Comparison of ENCODE assay signal across 11 cellular contexts in the genomic region with DNA sequence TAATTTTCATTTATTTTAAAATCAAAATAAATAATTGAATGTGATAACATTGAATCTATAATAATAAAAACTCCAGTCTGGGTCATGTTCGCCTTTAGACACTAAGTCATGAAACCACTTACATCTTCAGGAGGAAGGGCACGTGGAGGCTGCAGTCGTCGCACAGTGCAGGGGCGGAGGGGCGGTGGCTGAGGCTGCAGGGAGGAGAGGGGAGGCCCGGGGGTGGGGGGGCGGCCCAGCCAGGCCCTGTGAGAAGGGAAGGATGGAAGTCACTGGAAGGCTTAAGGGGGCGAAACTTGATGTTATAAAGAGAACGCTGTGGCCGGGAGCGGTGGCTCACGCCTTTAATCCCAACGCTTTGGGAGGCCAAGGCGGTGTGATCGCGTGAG. TPM values are rescaled to one million over a fixed set of nuclear protein-coding genes. Genes with fewer than 3 reads are reported as not detected.
DNase-seq lines count a peak whose midpoint lies in the region; ATAC-seq and TF ChIP-seq lines count a peak whose summit lies in the region.
"Had no signal": no experiment of that assay in that cellular context is flagged by ENCODE, and none has a peak within 500 bp of the region (broad histone marks: within the 10 kb centered on the region; RNA-seq: fewer than 3 reads in every experiment).

No MANE protein-coding gene starts in this region.

- TF ChIP-seq CTCF in lower lobe of right lung (IDR thresholded peaks at IDR 0.05) (no peak), tibial artery (IDR thresholded peaks at IDR 0.05) (no peak)

- H3K9me3 ChIP-seq in lower lobe of right lung: no peaks in the 10 kb centered on the region
- H3K9me3 ChIP-seq in tibial artery: no peaks in the 10 kb centered on the region
- H3K9me3 ChIP-seq: SJCRH30 had no signal

- H3K4me3 ChIP-seq in lower lobe of right lung: peak overlapping the region; percentile 65
- peak overlapping the region; percentile 54 to 57 for H3K4me3 ChIP-seq in tibial artery
- H3K4me3 ChIP-seq: SJCRH30 had no signal

- H3K4me1 ChIP-seq in lower lobe of right lung (peaks cover 26% of the 10 kb centered on the region), tibial artery (peaks cover 0 to 40% (median 19%) of the 10 kb centered on the region in 4 donors)
- H3K4me1 ChIP-seq: SJCRH30 had no signal

- H3K27me3 ChIP-seq in lower lobe of right lung (ENCODE audit: low read depth): no peaks in the 10 kb centered on the region
- H3K27me3 ChIP-seq in tibial artery: no peaks in the 10 kb centered on the region

- no peak overlapping the region for H3K27ac Mint-ChIP-seq in activated naive CD8-positive, alpha-beta T cell treated with anti-CD3 and anti-CD28 coated beads for 36 hours

- H3K36me3 ChIP-seq in lower lobe of right lung: no peaks in the 10 kb centered on the region
- no peaks in the 10 kb centered on the region for H3K36me3 ChIP-seq in tibial artery
- H3K36me3 ChIP-seq: SJCRH30 had no signal

- H3K4me3 Mint-ChIP-seq in activated naive CD8-positive, alpha-beta T cell treated with anti-CD3 and anti-CD28 coated beads for 36 hours: peak overlapping the region; percentile 29

- no peak overlapping the region for H3K27ac ChIP-seq in lower lobe of right lung
- peak overlapping the region in 1 of 2 donors; percentile 12 for H3K27ac ChIP-seq in tibial artery
- H3K27ac ChIP-seq: SJCRH30 had no signal

- no peaks in the 10 kb centered on the region for H3K27me3 Mint-ChIP-seq in activated naive CD8-positive, alpha-beta T cell treated with anti-CD3 and anti-CD28 coated beads for 36 hours

- intact Hi-C loops in lower lobe of right lung (cut with DNase I) (no loop called here), tibial artery (cut with DNase I; ENCODE audit: low total_unique reads) (no loop called here)

- no peaks in the 10 kb centered on the region for H3K36me3 Mint-ChIP-seq in activated naive CD8-positive, alpha-beta T cell treated with anti-CD3 and anti-CD28 coated beads for 36 hours

- DNase-seq in activated CD8-positive, alpha-beta memory T cell treated with anti-CD3 and anti-CD28 coated beads, Interleukin-2, amount 50 U/mL, for 4 hours: peak; percentile 23
- DNase-seq in activated CD8-positive, alpha-beta memory T cell treated with anti-CD3 and anti-CD28 coated beads for 24 hours: no peak
- DNase-seq in activated naive CD8-positive, alpha-beta T cell treated with anti-CD3 and anti-CD28 coated beads for 36 hours: peak; percentile 4
- DNase-seq in lower lobe of right lung (no peak), tibial artery (no peak), NCI-H1092 (lab: John Stamatoyannopoulos, UW) (no peak), SKM-1 (lab: John Stamatoyannopoulos, UW; ENCODE audit: unreplicated experiment) (no peak), OCI-M1 (lab: John Stamatoyannopoulos, UW) (no peak)
- DNase-seq: hippocampal formation, NCI-H2171 treated with DMSO at 0.1 percent for 48 hours, SJCRH30 had no signal

- peaks cover 19% of the 10 kb centered on the region for H3K4me1 Mint-ChIP-seq in activated naive CD8-positive, alpha-beta T cell treated with anti-CD3 and anti-CD28 coated beads for 36 hours

- H3K9me3 Mint-ChIP-seq in activated naive CD8-positive, alpha-beta T cell treated with anti-CD3 and anti-CD28 coated beads for 36 hours: no peaks in the 10 kb centered on the region

- peak in 1 of 2 donors; percentile 5 for ATAC-seq in lower lobe of right lung

RNA-seq across cellular contexts. Expression of a gene that starts 14.9 kb away (rescaled TPM):
- 1 to 10 TPM in 1 of 2 experiments, under 1 TPM in 1; 0.99 to 1.0 TPM for total RNA-seq in activated naive CD8-positive, alpha-beta T cell treated with anti-CD3 and anti-CD28 coated beads for 36 hours
- 26.1 TPM for total RNA-seq in lower lobe of right lung

Comparison
In these comparisons a context has a peak if more than half of its experiments do, and no peak if none do; other contexts are left out.
1. DNase-seq: peak in activated CD8-positive, alpha-beta memory T cell treated with anti-CD3 and anti-CD28 coated beads, Interleukin-2, amount 50 U/mL, for 4 hours (single experiment) and activated naive CD8-positive, alpha-beta T cell treated with anti-CD3 and anti-CD28 coated beads for 36 hours (single experiment); none in activated CD8-positive, alpha-beta memory T cell treated with anti-CD3 and anti-CD28 coated beads for 24 hours (single experiment), lower lobe of right lung (single experiment), tibial artery (0 of 2), NCI-H1092 (single experiment), SKM-1 (single experiment) and OCI-M1 (single experiment).
2. RNA of a gene that starts 14.9 kb away (total RNA-seq): 26.1 TPM in lower lobe of right lung (single experiment); 0.99 to 1.0 TPM in activated naive CD8-positive, alpha-beta T cell treated with anti-CD3 and anti-CD28 coated beads for 36 hours; every median in the first group is over 10 times any median in the second.